In genomic region chr1:27525296-27526271, GRCh38 we compare ENCODE assay signal across 8 cellular contexts. TPM values are rescaled to one million over a fixed set of nuclear protein-coding genes. Genes with fewer than 3 reads are reported as not detected.
DNase-seq lines count a peak whose midpoint lies in the region; ATAC-seq and FAIRE-seq lines count a peak whose summit lies in the region.

No MANE protein-coding gene starts in this region.

- no peaks in the 10 kb centered on the region for H3K9me3 Mint-ChIP-seq in activated T-helper 1 cell treated with anti-CD3 and anti-CD28 coated beads, Interleukin-12 subunit alpha, Interleukin-12 subunit beta, Interleukin-2, Interleukin-4 antibody, amounts not matched to agents 30 ng/mL and 10 ng/mL and 1 ng/mL, durations not matched to agents 14 hours and 24 hours and 36 hours

- H3K27me3 ChIP-seq in trophoblast cell (ENCODE audit: insufficient read depth, low read length), result no peaks in the 10 kb centered on the region

- H4K8ac ChIP-seq in trophoblast cell (ENCODE audit: low read depth, low read length), result peak overlapping the region; percentile 16

- intact Hi-C loops in activated T-helper 1 cell treated with anti-CD3 and anti-CD28 coated beads, Interleukin-12 subunit alpha, Interleukin-12 subunit beta, Interleukin-2, Interleukin-4 antibody, amounts not matched to agents 30 ng/mL and 10 ng/mL and 1 ng/mL, durations not matched to agents 14 hours and 24 hours and 36 hours (cut with micrococcal nuclease), result no loop called here

- H3K4me3 ChIP-seq in trophoblast cell (ENCODE audit: low read depth, low read length), result no peak overlapping the region

- peak overlapping the region; percentile 48 for H3K27ac ChIP-seq in trophoblast cell (ENCODE audit: low read depth, low read length)

- peak; percentile 23 for FAIRE-seq in G401.6 (lab: Jason Lieb, UNC)

- no peak overlapping the region for H3K9ac ChIP-seq in trophoblast cell (ENCODE audit: low read length)

- peaks cover 2% of the 10 kb centered on the region for H3K9me3 ChIP-seq in trophoblast cell (ENCODE audit: insufficient read depth, low read depth, low read length)

- peaks cover 0 to 2% of the 10 kb centered on the region in 2 experiments for H3K36me3 ChIP-seq in trophoblast cell (ENCODE audit: control insufficient read depth in 1 of 2, insufficient read depth in 2 of 2, low read length in 2 of 2)

- peak overlapping the region; percentile 68 for H2BK12ac ChIP-seq in trophoblast cell (ENCODE audit: low read length)

- H3K14ac ChIP-seq in trophoblast cell (ENCODE audit: low read length), result peak overlapping the region; percentile 12

- peaks cover 70 to 74% of the 10 kb centered on the region in 2 experiments for H3K4me1 ChIP-seq in trophoblast cell (ENCODE audit: control insufficient read depth in 1 of 2, insufficient read depth in 2 of 2, low read length in 2 of 2)

- no peak overlapping the region for H4K12ac ChIP-seq in trophoblast cell (ENCODE audit: low read depth, low read length)

- H3K79me2 ChIP-seq in trophoblast cell (ENCODE audit: control insufficient read depth, insufficient read depth, low read length, poor library complexity), result peaks cover 3% of the 10 kb centered on the region

- H3K4me3 Mint-ChIP-seq in activated T-helper 1 cell treated with anti-CD3 and anti-CD28 coated beads, Interleukin-12 subunit alpha, Interleukin-12 subunit beta, Interleukin-2, Interleukin-4 antibody, amounts not matched to agents 30 ng/mL and 10 ng/mL and 1 ng/mL, durations not matched to agents 14 hours and 24 hours and 36 hours, result peak overlapping the region; percentile 57

- peak; percentile 41 for ATAC-seq in HG02623 (IDR thresholded peaks at IDR 0.05; ENCODE audit: unreplicated experiment)

- peak overlapping the region; percentile 17 for H3K4ac ChIP-seq in trophoblast cell (ENCODE audit: low read depth, low read length)

- H3K4me1 Mint-ChIP-seq in activated T-helper 1 cell treated with anti-CD3 and anti-CD28 coated beads, Interleukin-12 subunit alpha, Interleukin-12 subunit beta, Interleukin-2, Interleukin-4 antibody, amounts not matched to agents 30 ng/mL and 10 ng/mL and 1 ng/mL, durations not matched to agents 14 hours and 24 hours and 36 hours (ENCODE audit: low read depth), result peaks cover 74% of the 10 kb centered on the region

- peak overlapping the region; percentile 74 for H3K27ac Mint-ChIP-seq in activated T-helper 1 cell treated with anti-CD3 and anti-CD28 coated beads, Interleukin-12 subunit alpha, Interleukin-12 subunit beta, Interleukin-2, Interleukin-4 antibody, amounts not matched to agents 30 ng/mL and 10 ng/mL and 1 ng/mL, durations not matched to agents 14 hours and 24 hours and 36 hours

- no peaks in the 10 kb centered on the region for H3K27me3 Mint-ChIP-seq in activated T-helper 1 cell treated with anti-CD3 and anti-CD28 coated beads, Interleukin-12 subunit alpha, Interleukin-12 subunit beta, Interleukin-2, Interleukin-4 antibody, amounts not matched to agents 30 ng/mL and 10 ng/mL and 1 ng/mL, durations not matched to agents 14 hours and 24 hours and 36 hours (ENCODE audit: insufficient read depth)

- peak overlapping the region; percentile 1 for H2AK5ac ChIP-seq in trophoblast cell (ENCODE audit: low read length)

- no peak overlapping the region for H3K23ac ChIP-seq in trophoblast cell (ENCODE audit: low read length)

- peak overlapping the region; percentile 1 for H3K4me2 ChIP-seq in trophoblast cell (ENCODE audit: low read length)

- H3K36me3 Mint-ChIP-seq in activated T-helper 1 cell treated with anti-CD3 and anti-CD28 coated beads, Interleukin-12 subunit alpha, Interleukin-12 subunit beta, Interleukin-2, Interleukin-4 antibody, amounts not matched to agents 30 ng/mL and 10 ng/mL and 1 ng/mL, durations not matched to agents 14 hours and 24 hours and 36 hours (ENCODE audit: low read depth), result peaks cover 2% of the 10 kb centered on the region

- peak overlapping the region; percentile 50 for H2BK120ac ChIP-seq in trophoblast cell (ENCODE audit: insufficient read depth, low read length, poor library complexity)

- H2AFZ ChIP-seq in trophoblast cell (ENCODE audit: insufficient read depth, low read length, poor library complexity), result no peak overlapping the region

- H3K18ac ChIP-seq in trophoblast cell (ENCODE audit: low read length), result peak overlapping the region; percentile 41

- H2BK5ac ChIP-seq in trophoblast cell (ENCODE audit: low read depth, low read length, poor library complexity), result peak overlapping the region; percentile 63

- H4K91ac ChIP-seq in trophoblast cell (ENCODE audit: low read depth, low read length), result peak overlapping the region; percentile 71

- peaks cover 46% of the 10 kb centered on the region for H3K79me1 ChIP-seq in trophoblast cell (ENCODE audit: low read length)

- DNase-seq in NCI-H82 treated with DMSO at 0.1 percent for 48 hours (lab: John Stamatoyannopoulos, UW; ENCODE audit: unreplicated experiment), result peak; percentile 87
- DNase-seq in activated T-helper 1 cell treated with anti-CD3 and anti-CD28 coated beads, Interleukin-12 subunit alpha, Interleukin-12 subunit beta, Interleukin-2, Interleukin-4 antibody, amounts not matched to agents 30 ng/mL and 10 ng/mL and 1 ng/mL, durations not matched to agents 14 hours and 24 hours and 36 hours (ENCODE audit: low spot score), result peak; percentile 53
- peak; percentile 85 for DNase-seq in germinal center (ENCODE audit: low spot score)
- DNase-seq in trophoblast cell, result peak in 1 of 2 donors; percentile 6
- DNase-seq in superior temporal gyrus (ENCODE audit: extremely low spot score), result no peak
- no peak for DNase-seq in middle frontal gyrus (ENCODE audit: extremely low spot score, low spot score)

- WGBS in trophoblast cell (ENCODE audit: extremely low coverage, insufficient coverage, insufficient read length), result no CpG with 5 or more reads among the region's 16 CpGs

RNA-seq across cellular contexts. Expression of gene WASF2, which starts 35.6 kb away (rescaled TPM):
- total RNA-seq in activated T-helper 1 cell treated with anti-CD3 and anti-CD28 coated beads, Interleukin-12 subunit alpha, Interleukin-12 subunit beta, Interleukin-2, Interleukin-4 antibody, amounts not matched to agents 30 ng/mL and 10 ng/mL and 1 ng/mL, durations not matched to agents 14 hours and 24 hours and 36 hours, result 108 and 109 TPM in 2 replicates
- 54.5 and 57.3 TPM in 2 replicates for polyA plus RNA-seq in trophoblast cell (2013)

Comparison
In these comparisons a context has a peak if more than half of its experiments do, and no peak if none do; other contexts are left out.
1. DNase-seq: peak in NCI-H82 treated with DMSO at 0.1 percent for 48 hours (single experiment), activated T-helper 1 cell treated with anti-CD3 and anti-CD28 coated beads, Interleukin-12 subunit alpha, Interleukin-12 subunit beta, Interleukin-2, Interleukin-4 antibody, amounts not matched to agents 30 ng/mL and 10 ng/mL and 1 ng/mL, durations not matched to agents 14 hours and 24 hours and 36 hours (single experiment) and germinal center (single experiment); none in superior temporal gyrus (single experiment) and middle frontal gyrus (single experiment).